ENCODE assay signal across 24 cellular contexts in the genomic region with DNA sequence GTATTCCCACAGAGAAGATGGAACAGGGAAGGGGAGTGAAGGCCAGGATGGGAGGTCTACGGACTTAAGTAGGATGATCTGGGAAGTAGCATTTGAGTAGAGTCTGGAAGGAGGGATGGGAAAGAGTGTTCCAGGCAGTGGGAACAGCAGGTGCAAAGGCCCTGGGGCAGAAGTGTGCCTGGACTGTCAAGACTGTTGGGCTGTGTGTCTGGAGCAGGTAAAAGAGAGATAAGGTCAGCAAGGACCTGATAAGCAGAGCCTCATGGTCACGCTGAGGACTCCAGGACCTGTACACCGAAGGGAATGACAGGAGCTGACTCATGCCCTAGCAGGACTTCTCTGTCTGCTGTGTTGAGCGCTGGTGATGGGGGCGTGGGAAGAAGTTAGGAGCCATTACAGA. TPM values are rescaled to one million over a fixed set of nuclear protein-coding genes. Genes with fewer than 3 reads are reported as not detected.
"Had no signal": no experiment of that assay in that cellular context is flagged by ENCODE, and none has a peak within 500 bp of the region (broad histone marks: within the 10 kb centered on the region; RNA-seq: fewer than 3 reads in every experiment).

No MANE protein-coding gene starts in this region.

- H3K4me3 Mint-ChIP-seq: activated B cell treated with CpG ODN at 0.5 μM for 24 hours; activated CD4-positive, alpha-beta T cell treated with anti-CD3 and anti-CD28 coated beads, Interleukin-2, amount 10 ng/mL, durations not matched to agents 24 days and 14 days; activated CD8-positive, alpha-beta memory T cell treated with anti-CD3 and anti-CD28 coated beads, Interleukin-2, amount 10 ng/mL, durations not matched to agents 7 days and 5 days; activated naive CD4-positive, alpha-beta T cell treated with anti-CD3 and anti-CD28 coated beads, Interleukin-2, amount 50 U/mL, for 24 hours; activated T-cell treated with anti-CD3 and anti-CD28 coated beads, Interleukin-2, amount 50 U/mL, for 24 hours; activated T-helper 1 cell treated with anti-CD3 and anti-CD28 coated beads, Interleukin-12 subunit alpha, Interleukin-12 subunit beta, Interleukin-2, Interleukin-4 antibody, amounts not matched to agents 30 ng/mL and 10 ng/mL and 1 ng/mL, durations not matched to agents 14 hours and 24 hours and 36 hours; T-helper 1 cell treated with Interleukin-12 subunit alpha and Interleukin-12 subunit beta and Interleukin-4 antibody, amounts not matched to agents 30 μg/mL and 1 μg/mL, for 36 hours had no signal

- H3K27ac Mint-ChIP-seq: activated B cell treated with CpG ODN at 0.5 μM for 24 hours; activated CD4-positive, alpha-beta T cell treated with anti-CD3 and anti-CD28 coated beads, Interleukin-2, amount 10 ng/mL, durations not matched to agents 24 days and 14 days; activated CD8-positive, alpha-beta memory T cell treated with anti-CD3 and anti-CD28 coated beads, Interleukin-2, amount 10 ng/mL, durations not matched to agents 7 days and 5 days; activated naive CD4-positive, alpha-beta T cell treated with anti-CD3 and anti-CD28 coated beads, Interleukin-2, amount 50 U/mL, for 24 hours; activated T-cell treated with anti-CD3 and anti-CD28 coated beads, Interleukin-2, amount 50 U/mL, for 24 hours; activated T-helper 1 cell treated with anti-CD3 and anti-CD28 coated beads, Interleukin-12 subunit alpha, Interleukin-12 subunit beta, Interleukin-2, Interleukin-4 antibody, amounts not matched to agents 30 ng/mL and 10 ng/mL and 1 ng/mL, durations not matched to agents 14 hours and 24 hours and 36 hours; T-helper 1 cell treated with Interleukin-12 subunit alpha and Interleukin-12 subunit beta and Interleukin-4 antibody, amounts not matched to agents 30 μg/mL and 1 μg/mL, for 36 hours had no signal

- DNase-seq: activated B cell treated with CpG ODN at 0.5 μM for 24 hours; activated CD4-positive, alpha-beta T cell treated with anti-CD3 and anti-CD28 coated beads for 1 hour; activated CD4-positive, alpha-beta T cell treated with anti-CD3 and anti-CD28 coated beads, Interleukin-2, amount 10 ng/mL, durations not matched to agents 24 days and 14 days; activated CD4-positive, alpha-beta T cell treated with anti-CD3 and anti-CD28 coated beads, Interleukin-2, amount 50 U/mL, for 48 hours; activated CD8-positive, alpha-beta memory T cell treated with anti-CD3 and anti-CD28 coated beads, Interleukin-2, amount 10 ng/mL, durations not matched to agents 7 days and 5 days; activated effector memory CD4-positive, alpha-beta T cell treated with Interleukin-2 at 50 U/mL for 16 hours; activated naive CD4-positive, alpha-beta T cell; activated T-cell treated with anti-CD3 and anti-CD28 coated beads, Interleukin-2, amount 50 U/mL, for 24 hours; brain microvascular endothelial cell; cerebellar nuclear complex; KG1; NCI-H1092; NCI-H1417; NCI-H1930; NCI-H2171; NCI-H2227 treated with DMSO at 0.1 percent for 48 hours; NCI-H82; Peyer's patch; SHP77 treated with DMSO at 0.1 percent for 48 hours had no signal

- H3K4me3 ChIP-seq: Peyer's patch had no signal

- ATAC-seq: activated CD8-positive, alpha-beta memory T cell treated with anti-CD3 and anti-CD28 coated beads, Interleukin-2, amount 10 ng/mL, durations not matched to agents 7 days and 5 days had no signal

- H3K36me3 Mint-ChIP-seq: activated CD8-positive, alpha-beta memory T cell treated with anti-CD3 and anti-CD28 coated beads, Interleukin-2, amount 10 ng/mL, durations not matched to agents 7 days and 5 days; activated naive CD4-positive, alpha-beta T cell treated with anti-CD3 and anti-CD28 coated beads, Interleukin-2, amount 50 U/mL, for 24 hours had no signal

- H3K4me1 Mint-ChIP-seq: activated B cell treated with CpG ODN at 0.5 μM for 24 hours; activated CD8-positive, alpha-beta memory T cell treated with anti-CD3 and anti-CD28 coated beads, Interleukin-2, amount 10 ng/mL, durations not matched to agents 7 days and 5 days; activated naive CD4-positive, alpha-beta T cell treated with anti-CD3 and anti-CD28 coated beads, Interleukin-2, amount 50 U/mL, for 24 hours had no signal

- H3K9me3 ChIP-seq: Peyer's patch had no signal

- H3K4me1 ChIP-seq: Peyer's patch had no signal

- H3K27me3 ChIP-seq: Peyer's patch had no signal

- H3K9me3 Mint-ChIP-seq: activated B cell treated with CpG ODN at 0.5 μM for 24 hours; activated CD4-positive, alpha-beta T cell treated with anti-CD3 and anti-CD28 coated beads, Interleukin-2, amount 10 ng/mL, durations not matched to agents 24 days and 14 days; activated naive CD4-positive, alpha-beta T cell treated with anti-CD3 and anti-CD28 coated beads, Interleukin-2, amount 50 U/mL, for 24 hours; activated T-cell treated with anti-CD3 and anti-CD28 coated beads, Interleukin-2, amount 50 U/mL, for 24 hours; activated T-helper 1 cell treated with anti-CD3 and anti-CD28 coated beads, Interleukin-12 subunit alpha, Interleukin-12 subunit beta, Interleukin-2, Interleukin-4 antibody, amounts not matched to agents 30 ng/mL and 10 ng/mL and 1 ng/mL, durations not matched to agents 14 hours and 24 hours and 36 hours; T-helper 1 cell treated with Interleukin-12 subunit alpha and Interleukin-12 subunit beta and Interleukin-4 antibody, amounts not matched to agents 30 μg/mL and 1 μg/mL, for 36 hours had no signal

- H3K36me3 ChIP-seq: brain microvascular endothelial cell, Peyer's patch had no signal

- H3K27ac ChIP-seq: brain microvascular endothelial cell, Peyer's patch had no signal

RNA-seq across cellular contexts. Expression of gene CARD14, which starts 0.7 kb away (rescaled TPM):
- total RNA-seq: activated B cell treated with CpG ODN at 0.5 μM for 24 hours; activated CD4-positive, alpha-beta T cell treated with anti-CD3 and anti-CD28 coated beads, Interleukin-2, amount 10 ng/mL, durations not matched to agents 24 days and 14 days; activated CD8-positive, alpha-beta memory T cell treated with anti-CD3 and anti-CD28 coated beads, Interleukin-2, amount 10 ng/mL, durations not matched to agents 7 days and 5 days; activated T-helper 1 cell treated with anti-CD3 and anti-CD28 coated beads, Interleukin-12 subunit alpha, Interleukin-12 subunit beta, Interleukin-2, Interleukin-4 antibody, amounts not matched to agents 30 ng/mL and 10 ng/mL and 1 ng/mL, durations not matched to agents 14 hours and 24 hours and 36 hours; cardiac septum; MCF 10A had no signal
